ENCODE assay signal across 9 cellular contexts in the genomic region with DNA sequence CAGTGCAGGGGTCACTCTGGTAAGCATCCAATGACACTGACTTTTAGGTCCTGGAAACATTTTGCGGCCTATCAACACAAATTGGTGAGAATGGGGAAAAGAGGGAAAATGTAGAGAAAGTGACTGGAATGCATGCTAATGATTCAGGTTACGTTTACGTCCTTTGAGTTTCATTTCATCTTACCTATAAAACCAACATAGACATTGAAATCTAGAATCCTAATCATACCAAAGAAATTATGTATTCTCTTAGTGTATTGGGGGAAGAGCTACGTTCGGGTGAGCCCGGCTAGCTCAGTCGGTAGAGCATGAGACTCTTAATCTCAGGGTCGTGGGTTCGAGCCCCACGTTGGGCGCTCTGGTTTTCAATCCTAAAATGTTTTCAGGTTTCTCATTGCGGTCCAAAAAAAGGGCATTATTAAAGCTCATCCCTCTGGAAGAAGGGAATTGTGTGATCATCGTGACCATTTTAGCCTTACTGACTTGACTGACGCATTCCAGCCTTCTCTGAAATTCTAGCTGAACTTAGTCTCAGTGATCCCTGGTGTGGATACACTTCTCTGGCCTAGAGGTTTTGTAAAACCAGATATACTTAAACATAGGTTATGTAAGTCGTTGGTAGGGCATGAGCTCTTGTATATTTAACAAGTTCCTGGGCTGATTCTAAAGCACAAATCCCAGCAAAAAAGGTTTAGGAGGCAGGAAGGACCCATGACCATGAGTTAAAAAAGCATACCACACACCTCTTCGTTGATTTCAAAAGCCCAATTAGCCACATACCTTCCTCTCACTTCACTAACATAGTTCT. TPM values are rescaled to one million over a fixed set of nuclear protein-coding genes. Genes with fewer than 3 reads are reported as not detected.
DNase-seq lines count a peak whose midpoint lies in the region; ATAC-seq, FAIRE-seq and TF ChIP-seq lines count a peak whose summit lies in the region.
"Had no signal": no experiment of that assay in that cellular context is flagged by ENCODE, and none has a peak within 500 bp of the region (broad histone marks: within the 10 kb centered on the region; RNA-seq: fewer than 3 reads in every experiment).

No MANE protein-coding gene starts in this region.

- no peak overlapping the region for H3K23ac ChIP-seq in mesendoderm (ENCODE audit: low read length)

- no peak overlapping the region for H3K27ac ChIP-seq in CD4-positive, CD25-positive, alpha-beta regulatory T cell (ENCODE audit: insufficient read depth, low read length, poor library complexity, severe bottlenecking)
- H3K27ac ChIP-seq in K562 (ENCODE audit: extremely low read depth, low read depth, low read length), result peak overlapping the region; percentile 35
- no peak overlapping the region for H3K27ac ChIP-seq in mesendoderm (ENCODE audit: low read depth, low read length)
- H3K27ac ChIP-seq: neutrophil had no signal

- H2BK120ac ChIP-seq in mesendoderm (ENCODE audit: low read depth, low read length), result no peak overlapping the region

- H3K4me2 ChIP-seq in K562 (ENCODE audit: insufficient read depth, low read length), result peak overlapping the region; percentile 87
- peak overlapping the region; percentile 83 for H3K4me2 ChIP-seq in mesendoderm (ENCODE audit: low read length)

- no peaks in the 10 kb centered on the region for H3K79me2 ChIP-seq in K562 (ENCODE audit: control insufficient read depth, insufficient read depth, low read length)
- H3K79me2 ChIP-seq in mesendoderm (ENCODE audit: control insufficient read depth, insufficient read depth, low read length), result no peaks in the 10 kb centered on the region

- peak overlapping the region; percentile 45 to 86; a peak in 3 of 4 replicates for H3K9ac ChIP-seq in K562 (ENCODE audit: insufficient read depth in 1 of 2, low read depth in 2 of 2, low read length in 2 of 2)
- peak overlapping the region; percentile 7 for H3K9ac ChIP-seq in mesendoderm (ENCODE audit: low read length)

- H3K4me1 Mint-ChIP-seq in CD4-positive, CD25-positive, alpha-beta regulatory T cell, result peaks cover 1 to 21% (median 13%) of the 10 kb centered on the region in 4 donors

- DNase-seq in CD4-positive, CD25-positive, alpha-beta regulatory T cell, result peak in 2 of 3 donors; percentile 30 to 35
- DNase-seq in HCEC 1CT, result peak; percentile 94
- peak; percentile 96 for DNase-seq in OCI-M1 (lab: John Stamatoyannopoulos, UW)
- peak; percentile 75 to 95 (median 81) for DNase-seq in K562 (ENCODE audit: extremely low read depth in 1 of 4, low spot score in 3 of 4)
- peak; percentile 98 for DNase-seq in mesendoderm
- DNase-seq in NCI-H1048 (lab: John Stamatoyannopoulos, UW), result no peak

- H4K8ac ChIP-seq in mesendoderm (ENCODE audit: low read depth, low read length), result no peak overlapping the region

- H2BK5ac ChIP-seq in mesendoderm (ENCODE audit: low read length), result no peak overlapping the region

- H3K4me1 ChIP-seq in CD4-positive, CD25-positive, alpha-beta regulatory T cell (ENCODE audit: control insufficient read depth, insufficient read depth, low read length, poor library complexity, severe bottlenecking), result peaks cover 10% of the 10 kb centered on the region
- H3K4me1 ChIP-seq in K562 (replicated peaks in 1 of 2; ENCODE audit: control insufficient read depth in 2 of 2, insufficient read depth in 2 of 2, low read length in 2 of 2) (peaks cover 0 to 19% of the 10 kb centered on the region in 2 experiments; a peak in 3 of 5 replicates), mesendoderm (ENCODE audit: control insufficient read depth, low read depth, low read length) (no peaks in the 10 kb centered on the region)

- no peaks in the 10 kb centered on the region for H3K79me1 ChIP-seq in mesendoderm (ENCODE audit: low read length)

- H4K5ac ChIP-seq in mesendoderm (ENCODE audit: low read length), result no peak overlapping the region

- no peak overlapping the region for H3K4me3 ChIP-seq in CD4-positive, CD25-positive, alpha-beta regulatory T cell (ENCODE audit: low read depth, low read length)
- peak overlapping the region; percentile 51 for H3K4me3 ChIP-seq in K562
- H3K4me3 ChIP-seq in mesendoderm (ENCODE audit: low read length), result peak overlapping the region; percentile 67

- no peak overlapping the region for H3K4ac ChIP-seq in mesendoderm (ENCODE audit: low read depth, low read length)

- no peaks in the 10 kb centered on the region for H3K9me1 ChIP-seq in K562 (ENCODE audit: control insufficient read depth, insufficient read depth, low read length)

- H3K56ac ChIP-seq in mesendoderm (ENCODE audit: low read length), result peak overlapping the region; percentile 4

- no peak for TF ChIP-seq POLR2A in K562 (conservative IDR thresholded peaks at IDR 0.05)

- H4K20me1 ChIP-seq in K562 (replicated peaks; ENCODE audit: control insufficient read depth, insufficient read depth, low read length), result no peaks in the 10 kb centered on the region; the same call in 1 of the 2 replicates

- H3K9me3 ChIP-seq in CD4-positive, CD25-positive, alpha-beta regulatory T cell (ENCODE audit: control insufficient read depth in 2 of 2, low read length in 2 of 2), result no peaks in the 10 kb centered on the region
- no peaks in the 10 kb centered on the region for H3K9me3 ChIP-seq in K562 (replicated peaks; ENCODE audit: control insufficient read depth, insufficient read depth, low read depth, low read length)
- H3K9me3 ChIP-seq: neutrophil had no signal

- H3K9me3 Mint-ChIP-seq in CD4-positive, CD25-positive, alpha-beta regulatory T cell, result peaks cover 0 to 4% (median 0%) of the 10 kb centered on the region in 7 donors

- in situ Hi-C loops in K562 (cut with MboI), result loop anchor here (25.0 kb wide), 1 partner anchor 369 kb away; a partner anchor contains a TSS

- TF ChIP-seq RAD21 in K562 (CRISPR knock-in tag; conservative IDR thresholded peaks at IDR 0.05 in 1 of 2, IDR thresholded peaks at IDR 0.05 in 1 of 2), result 0 out of 4 replicates have a peak, but pooled peaks have one; percentile 13 to 22

- no peak for TF ChIP-seq CTCF in K562 (IDR thresholded peaks at IDR 0.05 in 2 of 3, conservative IDR thresholded peaks at IDR 0.05 in 1 of 3; ENCODE audit: insufficient read depth in 2 of 3, low read depth in 1 of 3, low read length in 3 of 3)

- H3K18ac ChIP-seq in mesendoderm (ENCODE audit: low read length), result no peak overlapping the region

- peak overlapping the region in 2 of 3 donors; percentile 72 to 79 for H3K27ac Mint-ChIP-seq in CD4-positive, CD25-positive, alpha-beta regulatory T cell

- no peak for ATAC-seq in CD4-positive, CD25-positive, alpha-beta regulatory T cell (ENCODE audit: low read depth in 2 of 2)
- ATAC-seq in K562 (peak; percentile 67), GM18873 (IDR thresholded peaks at IDR 0.05; ENCODE audit: low FRiP score, unreplicated experiment) (no peak), HG03097 (IDR thresholded peaks at IDR 0.05; ENCODE audit: low FRiP score, unreplicated experiment) (no peak)

- H2BK15ac ChIP-seq in mesendoderm (replicated peaks; ENCODE audit: low read depth), result no peak overlapping the region

- intact Hi-C loops in K562 (cut with micrococcal nuclease), result loop anchor here (1.0 to 10.0 kb wide), 4 partner anchors 12 to 1128 kb away; a partner anchor contains a TSS

- peak overlapping the region in 3 of 4 donors; percentile 16 to 64 (median 49) for H3K4me3 Mint-ChIP-seq in CD4-positive, CD25-positive, alpha-beta regulatory T cell

- FAIRE-seq in K562 (lab: Jason Lieb, UNC), result peak; percentile 86

- H2AFZ ChIP-seq in K562 (ENCODE audit: low read depth, low read length), result peak overlapping the region; percentile 61; the same call in 1 of the 2 replicates

- H3K36me3 ChIP-seq in CD4-positive, CD25-positive, alpha-beta regulatory T cell (ENCODE audit: control insufficient read depth, insufficient read depth, low read length), result no peaks in the 10 kb centered on the region
- H3K36me3 ChIP-seq in K562 (ENCODE audit: control insufficient read depth, insufficient read depth, low read length) (no peaks in the 10 kb centered on the region), mesendoderm (ENCODE audit: control insufficient read depth, insufficient read depth, low read length) (no peaks in the 10 kb centered on the region)
- H3K36me3 ChIP-seq: neutrophil had no signal

- peak; percentile 70; the same call in 1 of the 2 replicates for TF ChIP-seq EP300 in K562 (IDR thresholded peaks at IDR 0.05; ENCODE audit: low read length)

- TSS peak; percentile 97 for BruUV-seq in K562 (replicated peaks; lab: Mats Ljungman, UMichigan)

- POLR2A ChIA-PET in K562 (lab: Yijun Ruan, JAX), result interaction anchor here (0.6 to 6.8 kb wide), 12 partner anchors 12 to 524 kb away, joined by 3 to 70 read pairs (median 4); a partner anchor contains a TSS

- no peaks in the 10 kb centered on the region for H3K27me3 ChIP-seq in CD4-positive, CD25-positive, alpha-beta regulatory T cell (ENCODE audit: control insufficient read depth, insufficient read depth, low read length)
- H3K27me3 ChIP-seq in K562 (ENCODE audit: control insufficient read depth in 2 of 2, insufficient read depth in 2 of 2, low read length in 2 of 2), result no peaks in the 10 kb centered on the region
- no peaks in the 10 kb centered on the region for H3K27me3 ChIP-seq in mesendoderm (ENCODE audit: insufficient read depth, low read length, poor library complexity)

- CTCF ChIA-PET in K562 (lab: Yijun Ruan, JAX; ENCODE audit: low intra/inter-chr PET ratio), result no interaction called here

- H3K36me3 Mint-ChIP-seq in CD4-positive, CD25-positive, alpha-beta regulatory T cell, result no peaks in the 10 kb centered on the region

- H3K27me3 Mint-ChIP-seq in CD4-positive, CD25-positive, alpha-beta regulatory T cell, result peaks cover 34% of the 10 kb centered on the region

- WGBS in K562 (ENCODE audit: insufficient coverage, low coverage, missing lambda C conversion rate), result 3% methylated on average over 16 of the region's 16 CpGs
- no CpG with 5 or more reads among the region's 16 CpGs for WGBS in mesendoderm (ENCODE audit: extremely low coverage, insufficient coverage, low lambda C conversion rate)

- no peak overlapping the region for H2AK5ac ChIP-seq in mesendoderm (ENCODE audit: low read length)

RNA-seq across cellular contexts. Expression of a gene that starts 18.3 kb away (rescaled TPM):
- total RNA-seq in CD4-positive, CD25-positive, alpha-beta regulatory T cell, result 59.5 TPM
- 100 to 1,000 TPM; 177 to 214 (median 197) TPM for polyA plus RNA-seq in CD4-positive, CD25-positive, alpha-beta regulatory T cell
- total RNA-seq in K562 (2011; cell fraction: chromatin; rRNA removed; ENCODE audit: low replicate concordance), result 23.4 and 44.5 TPM in 2 replicates
- 13.5 and 15.3 TPM in 2 replicates for total RNA-seq in K562 (2011; cell fraction: nucleolus; rRNA removed)
- 28.3 and 34.4 TPM in 2 replicates for total RNA-seq in K562 (2011; cell fraction: nucleoplasm; rRNA removed)
- total RNA-seq in K562 (2014; rRNA removed) (71.8 and 87.5 TPM in 2 replicates), K562 (2014; rRNA removed; fragmentation: Illumina TruSeq; extraction: Trizol) (134 and 145 TPM in 2 replicates), K562 (2015; rRNA removed; fragmentation: Illumina TruSeq; extraction: Trizol) (100 and 102 TPM in 2 replicates), K562 (2021) (78.8 and 79.9 TPM in 2 replicates)
- polyA plus RNA-seq in K562 (2011; rRNA removed) (95.4 and 111 TPM in 2 replicates), K562 (2014; fragmentation: Illumina TruSeq; extraction: Trizol) (97.0 and 104 TPM in 2 replicates), K562 (2014; fragmentation: Nextera tagmentation; extraction: Ambion mirVana) (10 to 100 TPM; 35.4 to 41.1 TPM), K562 (2014; rRNA removed) (92.2 and 94.1 TPM in 2 replicates)
- polyA plus RNA-seq in K562 (2011; cell fraction: cytosol; rRNA removed), result 35.3 and 57.4 TPM in 2 replicates
- 24.5 and 38.9 TPM in 2 replicates for polyA plus RNA-seq in K562 (2011; cell fraction: nucleus; rRNA removed)
- 65.4 and 94.0 TPM in 2 replicates for polyA plus RNA-seq in K562 (2012)
- polyA minus RNA-seq in K562 (2011; rRNA and poly(A)+ RNA removed), result 76.2 and 81.4 TPM in 2 replicates
- polyA minus RNA-seq in K562 (2011; cell fraction: cytosol; rRNA and poly(A)+ RNA removed), result 32.2 and 35.4 TPM in 2 replicates
- polyA minus RNA-seq in K562 (2011; cell fraction: nucleus; rRNA and poly(A)+ RNA removed), result 8.2 and 16.9 TPM in 2 replicates
- 28.8 TPM for polyA plus RNA-seq in mesendoderm (2013, experiment 1 of 2)
- 30.9 TPM for polyA plus RNA-seq in mesendoderm (2013, experiment 2 of 2)

RNA-seq across cellular contexts. Expression of a gene that starts 40.3 kb away (rescaled TPM):
- total RNA-seq in CD4-positive, CD25-positive, alpha-beta regulatory T cell, result 29.4 TPM
- 10 to 100 TPM; 53.7 to 64.0 (median 57.9) TPM for polyA plus RNA-seq in CD4-positive, CD25-positive, alpha-beta regulatory T cell
- total RNA-seq in K562 (2011; cell fraction: chromatin; rRNA removed; ENCODE audit: low replicate concordance), result 19.4 and 24.4 TPM in 2 replicates
- 28.8 and 31.2 TPM in 2 replicates for total RNA-seq in K562 (2011; cell fraction: nucleolus; rRNA removed)
- total RNA-seq in K562 (2011; cell fraction: nucleoplasm; rRNA removed), result 29.9 and 34.0 TPM in 2 replicates
- total RNA-seq in K562 (2014; rRNA removed) (52.7 and 60.6 TPM in 2 replicates), K562 (2014; rRNA removed; fragmentation: Illumina TruSeq; extraction: Trizol) (19.9 and 21.5 TPM in 2 replicates), K562 (2015; rRNA removed; fragmentation: Illumina TruSeq; extraction: Trizol) (37.9 and 40.7 TPM in 2 replicates), K562 (2021) (45.4 and 47.8 TPM in 2 replicates)
- polyA plus RNA-seq in K562 (2011; rRNA removed) (45.9 and 47.2 TPM in 2 replicates), K562 (2014; fragmentation: Illumina TruSeq; extraction: Trizol) (29.6 and 40.5 TPM in 2 replicates), K562 (2014; fragmentation: Nextera tagmentation; extraction: Ambion mirVana) (10 to 100 TPM in 1 of 2 experiments, 1 to 10 TPM in 1; 8.8 to 25.2 TPM), K562 (2014; rRNA removed) (51.1 and 59.4 TPM in 2 replicates)
- 54.9 and 75.5 TPM in 2 replicates for polyA plus RNA-seq in K562 (2011; cell fraction: cytosol; rRNA removed)
- 31.7 and 32.1 TPM in 2 replicates for polyA plus RNA-seq in K562 (2011; cell fraction: nucleus; rRNA removed)
- 28.3 and 30.1 TPM in 2 replicates for polyA plus RNA-seq in K562 (2012)
- 19.4 and 21.4 TPM in 2 replicates for polyA minus RNA-seq in K562 (2011; rRNA and poly(A)+ RNA removed)
- 17.9 and 18.6 TPM in 2 replicates for polyA minus RNA-seq in K562 (2011; cell fraction: cytosol; rRNA and poly(A)+ RNA removed)
- polyA minus RNA-seq in K562 (2011; cell fraction: nucleus; rRNA and poly(A)+ RNA removed), result 26.0 and 42.1 TPM in 2 replicates
- 24.5 TPM for polyA plus RNA-seq in mesendoderm (2013, experiment 1 of 2)
- polyA plus RNA-seq in mesendoderm (2013, experiment 2 of 2), result 24.8 TPM

RNA-seq across cellular contexts. Expression of a gene that starts 56.4 kb away (rescaled TPM):
- total RNA-seq in CD4-positive, CD25-positive, alpha-beta regulatory T cell, result not detected
- under 1 TPM in 1 of 4 donors, not detected in 3; 0.33 TPM for polyA plus RNA-seq in CD4-positive, CD25-positive, alpha-beta regulatory T cell
- total RNA-seq in K562 (2011; cell fraction: chromatin; rRNA removed; ENCODE audit: low replicate concordance), result not detected in 2 replicates
- total RNA-seq in K562 (2011; cell fraction: nucleolus; rRNA removed), result not detected in 2 replicates
- not detected in 2 replicates for total RNA-seq in K562 (2011; cell fraction: nucleoplasm; rRNA removed)
- 0.09 TPM in 1 of 2 replicates, not detected in the other for total RNA-seq in K562 (2014; rRNA removed)
- 0.15 TPM in 1 of 2 replicates, not detected in the other for total RNA-seq in K562 (2014; rRNA removed; fragmentation: Illumina TruSeq; extraction: Trizol)
- total RNA-seq in K562 (2015; rRNA removed; fragmentation: Illumina TruSeq; extraction: Trizol), result not detected in 2 replicates
- total RNA-seq in K562 (2021), result 0.09 TPM in 1 of 2 replicates, not detected in the other
- polyA plus RNA-seq in K562 (2011; rRNA removed), result 0.04 TPM in 2 replicates
- polyA plus RNA-seq in K562 (2011; cell fraction: cytosol; rRNA removed), result 0.01 TPM in 1 of 2 replicates, not detected in the other
- not detected in 2 replicates for polyA plus RNA-seq in K562 (2011; cell fraction: nucleus; rRNA removed)
- polyA plus RNA-seq in K562 (2012), result 0.04 and 0.05 TPM in 2 replicates
- 0.06 TPM in 1 of 2 replicates, not detected in the other for polyA plus RNA-seq in K562 (2014; fragmentation: Illumina TruSeq; extraction: Trizol)
- polyA plus RNA-seq in K562 (2014; fragmentation: Nextera tagmentation; extraction: Ambion mirVana), result under 1 TPM in 1 of 2 experiments, not detected in 1; 0.01 TPM
- polyA plus RNA-seq in K562 (2014; rRNA removed), result not detected in 2 replicates
- polyA minus RNA-seq in K562 (2011; rRNA and poly(A)+ RNA removed), result not detected in 2 replicates
- not detected in 2 replicates for polyA minus RNA-seq in K562 (2011; cell fraction: cytosol; rRNA and poly(A)+ RNA removed)
- not detected in 2 replicates for polyA minus RNA-seq in K562 (2011; cell fraction: nucleus; rRNA and poly(A)+ RNA removed)
- polyA plus RNA-seq in mesendoderm (2013, experiment 1 of 2), result 0.08 TPM
- polyA plus RNA-seq in mesendoderm (2013, experiment 2 of 2), result 0.07 TPM
